ENCODE assay signal across 8 cellular contexts in the genomic region with DNA sequence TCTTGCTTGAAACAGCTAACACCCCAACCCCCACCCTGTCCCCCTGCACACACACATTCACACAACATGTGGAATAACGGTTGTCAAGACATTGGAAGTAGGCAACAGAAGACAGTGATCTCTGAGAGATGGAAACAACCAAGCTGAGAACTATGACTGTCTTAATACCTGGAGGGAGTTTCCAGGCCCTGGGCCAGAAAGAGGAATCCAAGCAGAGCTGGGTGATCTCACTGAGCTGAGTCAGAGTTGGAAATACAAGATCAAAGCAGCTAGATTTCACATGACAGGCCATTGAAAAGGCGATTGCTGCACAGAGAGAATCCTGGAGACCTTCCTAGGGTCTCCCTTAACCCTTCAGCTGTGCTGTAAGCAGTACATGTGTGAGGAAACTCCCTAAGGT.
A peak's percentile ranks its signal among the peaks of the same experiment; 100 is the strongest.
DNase-seq lines count a peak whose midpoint lies in the region; ATAC-seq and TF ChIP-seq lines count a peak whose summit lies in the region.

No MANE protein-coding gene starts in this region.

- H3K9me3 Mint-ChIP-seq in CD14-positive monocyte, result no peaks in the 10 kb centered on the region
- H3K9me3 Mint-ChIP-seq in activated T-helper 2 cell treated with anti-CD3 and anti-CD28 coated beads, Interferon-gamma antibody, Interleukin-2, Interleukin-4, amounts not matched to agents 10 μg/mL and 5 μg/mL and 100 μg/mL, durations not matched to agents 14 hours and 24 hours and 36 hours, result no peaks in the 10 kb centered on the region

- H3K9ac ChIP-seq in neural cell (ENCODE audit: low read length), result no peak overlapping the region

- ATAC-seq in GM19395 (IDR thresholded peaks at IDR 0.05; ENCODE audit: unreplicated experiment) (peak; percentile 58), HG03432 (IDR thresholded peaks at IDR 0.05; ENCODE audit: unreplicated experiment) (peak; percentile 79), sciatic nerve (no peak)

- H3K9me2 ChIP-seq in neural cell (ENCODE audit: insufficient read depth, low read length), result no peaks in the 10 kb centered on the region

- H3K4me3 ChIP-seq in neural cell (ENCODE audit: low read length) (no peak overlapping the region), BE2C (ENCODE audit: low read depth, low read length) (no peak overlapping the region)

- H3K27ac ChIP-seq in neural cell (ENCODE audit: low read length), result no peak overlapping the region

- H3K36me3 Mint-ChIP-seq in CD14-positive monocyte, result no peaks in the 10 kb centered on the region
- no peaks in the 10 kb centered on the region for H3K36me3 Mint-ChIP-seq in activated T-helper 2 cell treated with anti-CD3 and anti-CD28 coated beads, Interferon-gamma antibody, Interleukin-2, Interleukin-4, amounts not matched to agents 10 μg/mL and 5 μg/mL and 100 μg/mL, durations not matched to agents 14 hours and 24 hours and 36 hours (ENCODE audit: low read depth)

- DNase-seq in CD14-positive monocyte (ENCODE audit: low spot score), result peak; percentile 62
- peak; percentile 13 for DNase-seq in activated T-helper 2 cell treated with anti-CD3 and anti-CD28 coated beads, Interferon-gamma antibody, Interleukin-2, Interleukin-4, amounts not matched to agents 10 μg/mL and 5 μg/mL and 100 μg/mL, durations not matched to agents 14 hours and 24 hours and 36 hours (ENCODE audit: low spot score)
- no peak for DNase-seq in sciatic nerve (ENCODE audit: low spot score)
- DNase-seq in RPMI8226, result no peak
- no peak for DNase-seq in BE2C

- peak overlapping the region in 6 of 7 donors; percentile 51 to 82 (median 69) for H3K27ac Mint-ChIP-seq in CD14-positive monocyte
- peak overlapping the region; percentile 65 for H3K27ac Mint-ChIP-seq in activated T-helper 2 cell treated with anti-CD3 and anti-CD28 coated beads, Interferon-gamma antibody, Interleukin-2, Interleukin-4, amounts not matched to agents 10 μg/mL and 5 μg/mL and 100 μg/mL, durations not matched to agents 14 hours and 24 hours and 36 hours

- no peaks in the 10 kb centered on the region for H3K4me1 ChIP-seq in BE2C

- no peaks in the 10 kb centered on the region for H3K36me3 ChIP-seq in neural cell (ENCODE audit: insufficient read depth, low read length)
- no peaks in the 10 kb centered on the region for H3K36me3 ChIP-seq in BE2C

- H3K9me3 ChIP-seq in neural cell (ENCODE audit: low read length) (no peaks in the 10 kb centered on the region), BE2C (no peaks in the 10 kb centered on the region)

- no peak overlapping the region for H3K4me3 Mint-ChIP-seq in CD14-positive monocyte
- H3K4me3 Mint-ChIP-seq in activated T-helper 2 cell treated with anti-CD3 and anti-CD28 coated beads, Interferon-gamma antibody, Interleukin-2, Interleukin-4, amounts not matched to agents 10 μg/mL and 5 μg/mL and 100 μg/mL, durations not matched to agents 14 hours and 24 hours and 36 hours (ENCODE audit: low read depth), result no peak overlapping the region

- no peak overlapping the region for H3K4me2 ChIP-seq in neural cell (ENCODE audit: low read length)

- H3F3A ChIP-seq in neural cell (ENCODE audit: insufficient read depth, low read length, poor library complexity, severe bottlenecking), result no peaks in the 10 kb centered on the region

- no peak for TF ChIP-seq RAD21 in neural cell (conservative IDR thresholded peaks at IDR 0.05)

- no peak for TF ChIP-seq CTCF in CD14-positive monocyte (IDR thresholded peaks at IDR 0.05)
- TF ChIP-seq CTCF in neural cell (IDR thresholded peaks at IDR 0.05; ENCODE audit: poor library complexity, severe bottlenecking), result no peak
- TF ChIP-seq CTCF in BE2C (IDR thresholded peaks at IDR 0.05; ENCODE audit: low read depth, low read length), result no peak

- intact Hi-C loops in CD14-positive monocyte (cut with micrococcal nuclease), result loop anchor here in 1 of 2 donors (10.0 kb wide), 1 partner anchor 49 kb away; no protein-coding TSS in a partner anchor
- intact Hi-C loops in activated T-helper 2 cell treated with anti-CD3 and anti-CD28 coated beads, Interferon-gamma antibody, Interleukin-2, Interleukin-4, amounts not matched to agents 10 μg/mL and 5 μg/mL and 100 μg/mL, durations not matched to agents 14 hours and 24 hours and 36 hours (cut with micrococcal nuclease), result loop anchor here (1.0 kb wide), 1 partner anchor 48 kb away; no protein-coding TSS in a partner anchor
- intact Hi-C loops in sciatic nerve (cut with DNase I), result no loop called here

- H3K27me3 Mint-ChIP-seq in CD14-positive monocyte (ENCODE audit: low read depth in 3 of 3), result no peaks in the 10 kb centered on the region
- no peaks in the 10 kb centered on the region for H3K27me3 Mint-ChIP-seq in activated T-helper 2 cell treated with anti-CD3 and anti-CD28 coated beads, Interferon-gamma antibody, Interleukin-2, Interleukin-4, amounts not matched to agents 10 μg/mL and 5 μg/mL and 100 μg/mL, durations not matched to agents 14 hours and 24 hours and 36 hours (ENCODE audit: low read depth)

- no peaks in the 10 kb centered on the region for H3K79me2 ChIP-seq in neural cell (replicated peaks; ENCODE audit: insufficient read depth, low read length)

- no peaks in the 10 kb centered on the region for H4K20me1 ChIP-seq in neural cell (ENCODE audit: insufficient read depth)

- peaks cover 24% of the 10 kb centered on the region for H3K4me1 Mint-ChIP-seq in CD14-positive monocyte
- H3K4me1 Mint-ChIP-seq in activated T-helper 2 cell treated with anti-CD3 and anti-CD28 coated beads, Interferon-gamma antibody, Interleukin-2, Interleukin-4, amounts not matched to agents 10 μg/mL and 5 μg/mL and 100 μg/mL, durations not matched to agents 14 hours and 24 hours and 36 hours (ENCODE audit: low read depth), result peaks cover 48% of the 10 kb centered on the region

- H3K27me3 ChIP-seq in neural cell (ENCODE audit: insufficient read depth, low read depth, low read length), result no peaks in the 10 kb centered on the region
- H3K27me3 ChIP-seq in BE2C, result no peaks in the 10 kb centered on the region

- peak overlapping the region; percentile 21 for H2AFZ ChIP-seq in neural cell (ENCODE audit: low read depth, low read length)

- no peak for TF ChIP-seq EP300 in neural cell (conservative IDR thresholded peaks at IDR 0.05; ENCODE audit: poor library complexity, severe bottlenecking)

TF ChIP-seq in neural cell, 6 proteins besides CTCF, POLR2A, EP300 and RAD21:
- no peak for TF ChIP-seq POLR2AphosphoS5 (IDR thresholded peaks at IDR 0.05)
- TF ChIP-seq MXI1 (conservative IDR thresholded peaks at IDR 0.05; ENCODE audit: poor library complexity, severe bottlenecking), result no peak
- TF ChIP-seq TAF1 (IDR thresholded peaks at IDR 0.05; ENCODE audit: low read depth), result no peak
- TF ChIP-seq EZH2 (IDR thresholded peaks at IDR 0.05; ENCODE audit: borderline replicate concordance, insufficient read depth, low read length, poor library complexity, severe bottlenecking), result no peak
- TF ChIP-seq, protein P1, sequence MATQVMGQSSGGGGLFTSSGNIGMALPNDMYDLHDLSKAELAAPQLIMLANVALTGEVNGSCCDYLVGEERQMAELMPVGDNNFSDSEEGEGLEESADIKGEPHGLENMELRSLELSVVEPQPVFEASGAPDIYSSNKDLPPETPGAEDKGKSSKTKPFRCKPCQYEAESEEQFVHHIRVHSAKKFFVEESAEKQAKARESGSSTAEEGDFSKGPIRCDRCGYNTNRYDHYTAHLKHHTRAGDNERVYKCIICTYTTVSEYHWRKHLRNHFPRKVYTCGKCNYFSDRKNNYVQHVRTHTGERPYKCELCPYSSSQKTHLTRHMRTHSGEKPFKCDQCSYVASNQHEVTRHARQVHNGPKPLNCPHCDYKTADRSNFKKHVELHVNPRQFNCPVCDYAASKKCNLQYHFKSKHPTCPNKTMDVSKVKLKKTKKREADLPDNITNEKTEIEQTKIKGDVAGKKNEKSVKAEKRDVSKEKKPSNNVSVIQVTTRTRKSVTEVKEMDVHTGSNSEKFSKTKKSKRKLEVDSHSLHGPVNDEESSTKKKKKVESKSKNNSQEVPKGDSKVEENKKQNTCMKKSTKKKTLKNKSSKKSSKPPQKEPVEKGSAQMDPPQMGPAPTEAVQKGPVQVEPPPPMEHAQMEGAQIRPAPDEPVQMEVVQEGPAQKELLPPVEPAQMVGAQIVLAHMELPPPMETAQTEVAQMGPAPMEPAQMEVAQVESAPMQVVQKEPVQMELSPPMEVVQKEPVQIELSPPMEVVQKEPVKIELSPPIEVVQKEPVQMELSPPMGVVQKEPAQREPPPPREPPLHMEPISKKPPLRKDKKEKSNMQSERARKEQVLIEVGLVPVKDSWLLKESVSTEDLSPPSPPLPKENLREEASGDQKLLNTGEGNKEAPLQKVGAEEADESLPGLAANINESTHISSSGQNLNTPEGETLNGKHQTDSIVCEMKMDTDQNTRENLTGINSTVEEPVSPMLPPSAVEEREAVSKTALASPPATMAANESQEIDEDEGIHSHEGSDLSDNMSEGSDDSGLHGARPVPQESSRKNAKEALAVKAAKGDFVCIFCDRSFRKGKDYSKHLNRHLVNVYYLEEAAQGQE (IDR thresholded peaks at IDR 0.05; ENCODE audit: borderline replicate concordance), result no peak
- no peak for TF ChIP-seq SMC3 (conservative IDR thresholded peaks at IDR 0.05; ENCODE audit: poor library complexity)
TF ChIP-seq in neural cell: peak in this region for 0.

Comparison
In these comparisons a context has a peak if more than half of its experiments do, and no peak if none do; other contexts are left out.
1. DNase-seq: peak in CD14-positive monocyte (single experiment) and activated T-helper 2 cell treated with anti-CD3 and anti-CD28 coated beads, Interferon-gamma antibody, Interleukin-2, Interleukin-4, amounts not matched to agents 10 μg/mL and 5 μg/mL and 100 μg/mL, durations not matched to agents 14 hours and 24 hours and 36 hours (single experiment); none in sciatic nerve (single experiment), RPMI8226 (single experiment) and BE2C (single experiment).